In the genomic region with DNA sequence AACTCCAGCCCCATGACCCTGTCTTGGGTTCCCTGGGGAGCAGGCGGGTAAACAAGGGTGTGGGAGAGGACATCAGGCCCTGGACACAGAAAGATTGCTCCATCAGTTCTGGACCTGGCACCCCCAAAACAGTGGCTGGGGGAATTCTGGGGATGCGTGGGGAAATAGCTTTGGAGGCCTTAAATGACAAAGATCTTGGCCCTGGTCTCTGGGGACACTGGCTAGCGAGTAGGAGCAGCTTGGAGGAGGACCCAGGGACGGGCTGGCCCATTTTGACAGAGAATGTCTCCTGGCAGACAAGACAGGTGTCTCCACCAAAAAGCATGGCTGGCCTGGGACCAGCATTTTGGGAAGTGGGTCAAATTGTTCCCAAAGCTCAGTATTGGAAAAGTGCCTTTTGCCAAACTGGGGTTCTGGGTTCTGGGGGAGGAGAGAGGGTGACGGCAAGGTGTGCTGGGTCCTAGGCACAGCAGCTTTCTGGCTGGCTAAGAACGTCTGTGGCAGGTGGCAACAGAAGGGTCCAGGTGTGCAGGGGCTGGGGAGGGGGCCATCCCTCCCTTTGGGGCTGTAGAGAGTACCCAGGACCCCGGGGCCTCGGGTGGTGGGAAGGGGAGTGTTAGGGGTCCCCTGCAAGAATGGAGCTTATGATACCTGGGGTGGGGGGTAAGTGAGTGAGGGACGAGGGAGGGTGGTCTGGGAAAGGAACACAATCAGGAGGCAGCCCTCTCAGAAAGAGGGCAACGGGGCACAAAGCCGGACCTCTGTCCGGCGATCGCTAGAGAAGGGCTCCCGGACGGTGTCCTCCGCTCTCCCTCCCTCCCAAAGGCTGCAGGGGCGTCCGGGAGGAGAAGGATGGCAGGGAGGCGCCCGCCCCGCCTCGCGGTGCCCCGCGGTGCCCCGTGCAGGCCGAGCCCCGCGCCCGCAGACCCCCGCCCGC, we compare ENCODE assay signal across 8 cellular contexts.
DNase-seq lines count a peak whose midpoint lies in the region; ATAC-seq lines count a peak whose summit lies in the region.

No MANE protein-coding gene starts in this region.

- H3K4me1 ChIP-seq in muscle layer of colon (ENCODE audit: insufficient read depth, low read length), result peaks cover 55% of the 10 kb centered on the region

- ATAC-seq in GM18861 (IDR thresholded peaks at IDR 0.05; ENCODE audit: unreplicated experiment) (peak; percentile 8), HG03354 (IDR thresholded peaks at IDR 0.05; ENCODE audit: poor library complexity, severe bottlenecking, unreplicated experiment) (peak; percentile 31)

- in situ Hi-C loops in ACHN (cut with HindIII; ENCODE audit: low pct_ligation_motif_present, low pct_unique_long_range_greater_than_20kb, low sequenced_read_pairs), result no loop called here

- H3K27me3 ChIP-seq in muscle layer of colon (ENCODE audit: control insufficient read depth in 1 of 2, insufficient read depth in 2 of 2, low read length in 2 of 2), result no peaks in the 10 kb centered on the region

- H3K27ac ChIP-seq in muscle layer of colon (ENCODE audit: low read depth, low read length), result peak overlapping the region; percentile 86

- DNase-seq in cerebellar cortex (ENCODE audit: low spot score), result peak; percentile 63
- DNase-seq in ACHN, result no peak
- DNase-seq in activated CD4-positive, alpha-beta T cell treated with anti-CD3 and anti-CD28 coated beads, Interleukin-2, amount 50 U/mL, for 4 hours, result no peak
- no peak for DNase-seq in Kasumi-1 (lab: John Stamatoyannopoulos, UW)
- no peak for DNase-seq in NCI-H2171 treated with DMSO at 0.1 percent for 48 hours (lab: John Stamatoyannopoulos, UW)

- peak overlapping the region; percentile 78 to 94 for H3K4me3 ChIP-seq in muscle layer of colon (ENCODE audit: low read depth in 1 of 2, low read length in 2 of 2)

- H3K9me3 ChIP-seq in muscle layer of colon (ENCODE audit: low read length), result no peaks in the 10 kb centered on the region

- no peaks in the 10 kb centered on the region for H3K36me3 ChIP-seq in muscle layer of colon (ENCODE audit: insufficient read depth, low read length)

- peak overlapping the region; percentile 55 for H3K9ac ChIP-seq in muscle layer of colon (ENCODE audit: low read length)
